ENCODE assay signal across 12 cellular contexts in the genomic region with DNA sequence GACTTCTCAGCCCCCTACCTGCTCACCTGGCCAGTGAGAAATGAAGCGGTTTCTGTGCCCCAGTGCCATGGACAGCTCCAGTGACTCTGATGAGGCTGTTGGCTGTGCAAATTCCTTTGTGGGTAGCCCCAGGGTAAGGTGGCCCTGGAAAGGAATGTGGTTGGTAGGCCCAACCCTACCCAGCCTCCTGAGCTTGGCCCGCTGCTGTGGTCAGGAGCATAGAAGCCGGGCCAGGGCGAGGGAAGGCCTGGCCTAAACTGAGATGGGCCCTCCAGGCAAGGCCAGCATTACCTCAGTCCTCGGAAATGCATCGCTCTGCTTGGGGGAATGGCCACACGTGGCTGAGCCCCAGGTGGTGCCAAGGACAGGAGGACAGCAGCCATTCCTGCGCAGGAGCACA. TPM values are rescaled to one million over a fixed set of nuclear protein-coding genes. Genes with fewer than 3 reads are reported as not detected.
DNase-seq lines count a peak whose midpoint lies in the region; ATAC-seq, FAIRE-seq and TF ChIP-seq lines count a peak whose summit lies in the region.
"Had no signal": no experiment of that assay in that cellular context is flagged by ENCODE, and none has a peak within 500 bp of the region (broad histone marks: within the 10 kb centered on the region; RNA-seq: fewer than 3 reads in every experiment).

No MANE protein-coding gene starts in this region.

- peaks cover 76 to 95% (median 78%) of the 10 kb centered on the region in 3 donors for H3K4me1 ChIP-seq in esophagus squamous epithelium
- peaks cover 80 to 81% of the 10 kb centered on the region in 2 donors for H3K4me1 ChIP-seq in gastrocnemius medialis

- WGBS in esophagus squamous epithelium, 2 donors, result 75 to 100% methylated on average over 1 to 2 of the region's 8 CpGs

- TF ChIP-seq POLR2A in esophagus squamous epithelium (IDR thresholded peaks at IDR 0.05) (no peak), gastrocnemius medialis (IDR thresholded peaks at IDR 0.05) (no peak)

- H3K27ac ChIP-seq in esophagus squamous epithelium, result peak overlapping the region; percentile 83 to 93 (median 89)
- peak overlapping the region; percentile 84 to 97 (median 90) for H3K27ac ChIP-seq in gastrocnemius medialis

- intact Hi-C loops in esophagus squamous epithelium (cut with DNase I) (no loop called here), gastrocnemius medialis (cut with DNase I; ENCODE audit: low total_unique reads) (loop anchor here (5.0 to 10.0 kb wide), 2 partner anchors 35 to 268 kb away; a partner anchor contains a TSS)

- no peaks in the 10 kb centered on the region for H3K9me3 ChIP-seq in esophagus squamous epithelium
- no peaks in the 10 kb centered on the region for H3K9me3 ChIP-seq in gastrocnemius medialis

- in situ Hi-C loops in Caki2 (cut with HindIII; ENCODE audit: low pct_unique_long_range_greater_than_20kb, low sequenced_read_pairs), result no loop called here
- in situ Hi-C loops in gastrocnemius medialis (cut with MboI; ENCODE audit: low sequenced_read_pairs in 4 of 4), result no loop called here

- H3K27me3 ChIP-seq in esophagus squamous epithelium, result no peaks in the 10 kb centered on the region
- no peaks in the 10 kb centered on the region for H3K27me3 ChIP-seq in gastrocnemius medialis

- H3K4me3 ChIP-seq in esophagus squamous epithelium (no peak overlapping the region), gastrocnemius medialis (no peak overlapping the region)

- DNase-seq in Caki2 (ENCODE audit: low read depth) (peak; percentile 74), RCC 7860 (ENCODE audit: low spot score) (peak; percentile 86), esophagus squamous epithelium (lab: John Stamatoyannopoulos, UW) (no peak), gastrocnemius medialis (peak; percentile 80 to 91), NCI-H2227 treated with DMSO at 0.1 percent for 48 hours (lab: John Stamatoyannopoulos, UW) (no peak), DMS 273 (lab: John Stamatoyannopoulos, UW; ENCODE audit: unreplicated experiment) (no peak), NCI-H1930 (lab: John Stamatoyannopoulos, UW) (no peak)
- DNase-seq: activated CD4-positive, CD25-positive, alpha-beta regulatory T cell; activated naive CD4-positive, alpha-beta T cell treated with anti-CD3 and anti-CD28 coated beads for 36 hours; erythroblast; NCI-H1048 had no signal

- TF ChIP-seq CTCF in esophagus squamous epithelium (IDR thresholded peaks at IDR 0.05) (no peak), gastrocnemius medialis (IDR thresholded peaks at IDR 0.05 in 4 of 5, conservative IDR thresholded peaks at IDR 0.05 in 1 of 5) (no peak)

- FAIRE-seq in RCC 7860 (lab: Jason Lieb, UNC), result peak; percentile 88

- ATAC-seq in gastrocnemius medialis, result peak; percentile 33
- ATAC-seq in HG03175 (IDR thresholded peaks at IDR 0.05; ENCODE audit: unreplicated experiment), result no peak

- H3K36me3 ChIP-seq in esophagus squamous epithelium (no peaks in the 10 kb centered on the region), gastrocnemius medialis (no peaks in the 10 kb centered on the region)

RNA-seq across cellular contexts. Expression of a gene that starts 16.9 kb away (rescaled TPM):
- 0.74 and 2.4 TPM in 2 replicates for total RNA-seq in Caki2 (2014; rRNA removed; shearing (Covaris generic); ENCODE audit: low replicate concordance)
- 1 to 10 TPM; 1.7 to 6.9 (median 2.9) TPM for total RNA-seq in esophagus squamous epithelium
- total RNA-seq in gastrocnemius medialis, result 1 to 10 TPM in 3 of 4 donors, under 1 TPM in 1; 0.58 to 5.5 (median 2.9) TPM

RNA-seq across cellular contexts. Expression of a gene that starts 55.3 kb away (rescaled TPM):
- 2.5 and 7.4 TPM in 2 replicates for total RNA-seq in Caki2 (2014; rRNA removed; shearing (Covaris generic); ENCODE audit: low replicate concordance)
- total RNA-seq in esophagus squamous epithelium, result under 1 TPM in 3 of 4 donors, not detected in 1; 0.09 to 0.95 (median 0.22) TPM
- under 1 TPM in 1 of 4 donors, not detected in 3; 0.07 TPM for total RNA-seq in gastrocnemius medialis

Comparison
In these comparisons a context has a peak if more than half of its experiments do, and no peak if none do; other contexts are left out.
1. DNase-seq: peak in Caki2 (single experiment), RCC 7860 (single experiment) and gastrocnemius medialis (2 of 2); none in esophagus squamous epithelium (single experiment), NCI-H2227 treated with DMSO at 0.1 percent for 48 hours (single experiment), DMS 273 (single experiment) and NCI-H1930 (0 of 2).